ENCODE assay signal across 1 cellular context in the genomic region with DNA sequence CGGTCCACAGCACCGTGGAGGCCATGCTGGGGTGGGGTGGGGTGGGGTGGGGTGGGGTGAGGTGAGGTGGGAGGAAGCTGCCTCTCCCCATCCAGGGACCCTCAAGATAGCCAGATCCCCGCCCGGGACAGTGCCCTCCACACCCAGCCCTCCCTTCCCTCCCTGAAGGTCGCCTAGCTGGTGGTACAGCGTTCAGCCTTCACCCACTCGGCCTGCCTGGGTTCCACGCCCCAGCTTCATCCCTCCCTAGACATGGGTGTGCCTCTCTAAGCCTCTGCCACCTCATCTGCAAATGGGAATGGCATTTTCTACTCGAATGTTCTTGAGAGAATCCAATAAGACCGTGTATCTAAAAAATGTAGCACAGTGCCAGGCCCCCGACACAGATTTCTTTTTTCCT.
TF ChIP-seq lines count a peak whose summit lies in the region.

No MANE protein-coding gene starts in this region.

TF ChIP-seq in GM23338, 12 proteins besides CTCF, POLR2A, EP300 and RAD21 (continued from another document):
- TF ChIP-seq, protein P1, sequence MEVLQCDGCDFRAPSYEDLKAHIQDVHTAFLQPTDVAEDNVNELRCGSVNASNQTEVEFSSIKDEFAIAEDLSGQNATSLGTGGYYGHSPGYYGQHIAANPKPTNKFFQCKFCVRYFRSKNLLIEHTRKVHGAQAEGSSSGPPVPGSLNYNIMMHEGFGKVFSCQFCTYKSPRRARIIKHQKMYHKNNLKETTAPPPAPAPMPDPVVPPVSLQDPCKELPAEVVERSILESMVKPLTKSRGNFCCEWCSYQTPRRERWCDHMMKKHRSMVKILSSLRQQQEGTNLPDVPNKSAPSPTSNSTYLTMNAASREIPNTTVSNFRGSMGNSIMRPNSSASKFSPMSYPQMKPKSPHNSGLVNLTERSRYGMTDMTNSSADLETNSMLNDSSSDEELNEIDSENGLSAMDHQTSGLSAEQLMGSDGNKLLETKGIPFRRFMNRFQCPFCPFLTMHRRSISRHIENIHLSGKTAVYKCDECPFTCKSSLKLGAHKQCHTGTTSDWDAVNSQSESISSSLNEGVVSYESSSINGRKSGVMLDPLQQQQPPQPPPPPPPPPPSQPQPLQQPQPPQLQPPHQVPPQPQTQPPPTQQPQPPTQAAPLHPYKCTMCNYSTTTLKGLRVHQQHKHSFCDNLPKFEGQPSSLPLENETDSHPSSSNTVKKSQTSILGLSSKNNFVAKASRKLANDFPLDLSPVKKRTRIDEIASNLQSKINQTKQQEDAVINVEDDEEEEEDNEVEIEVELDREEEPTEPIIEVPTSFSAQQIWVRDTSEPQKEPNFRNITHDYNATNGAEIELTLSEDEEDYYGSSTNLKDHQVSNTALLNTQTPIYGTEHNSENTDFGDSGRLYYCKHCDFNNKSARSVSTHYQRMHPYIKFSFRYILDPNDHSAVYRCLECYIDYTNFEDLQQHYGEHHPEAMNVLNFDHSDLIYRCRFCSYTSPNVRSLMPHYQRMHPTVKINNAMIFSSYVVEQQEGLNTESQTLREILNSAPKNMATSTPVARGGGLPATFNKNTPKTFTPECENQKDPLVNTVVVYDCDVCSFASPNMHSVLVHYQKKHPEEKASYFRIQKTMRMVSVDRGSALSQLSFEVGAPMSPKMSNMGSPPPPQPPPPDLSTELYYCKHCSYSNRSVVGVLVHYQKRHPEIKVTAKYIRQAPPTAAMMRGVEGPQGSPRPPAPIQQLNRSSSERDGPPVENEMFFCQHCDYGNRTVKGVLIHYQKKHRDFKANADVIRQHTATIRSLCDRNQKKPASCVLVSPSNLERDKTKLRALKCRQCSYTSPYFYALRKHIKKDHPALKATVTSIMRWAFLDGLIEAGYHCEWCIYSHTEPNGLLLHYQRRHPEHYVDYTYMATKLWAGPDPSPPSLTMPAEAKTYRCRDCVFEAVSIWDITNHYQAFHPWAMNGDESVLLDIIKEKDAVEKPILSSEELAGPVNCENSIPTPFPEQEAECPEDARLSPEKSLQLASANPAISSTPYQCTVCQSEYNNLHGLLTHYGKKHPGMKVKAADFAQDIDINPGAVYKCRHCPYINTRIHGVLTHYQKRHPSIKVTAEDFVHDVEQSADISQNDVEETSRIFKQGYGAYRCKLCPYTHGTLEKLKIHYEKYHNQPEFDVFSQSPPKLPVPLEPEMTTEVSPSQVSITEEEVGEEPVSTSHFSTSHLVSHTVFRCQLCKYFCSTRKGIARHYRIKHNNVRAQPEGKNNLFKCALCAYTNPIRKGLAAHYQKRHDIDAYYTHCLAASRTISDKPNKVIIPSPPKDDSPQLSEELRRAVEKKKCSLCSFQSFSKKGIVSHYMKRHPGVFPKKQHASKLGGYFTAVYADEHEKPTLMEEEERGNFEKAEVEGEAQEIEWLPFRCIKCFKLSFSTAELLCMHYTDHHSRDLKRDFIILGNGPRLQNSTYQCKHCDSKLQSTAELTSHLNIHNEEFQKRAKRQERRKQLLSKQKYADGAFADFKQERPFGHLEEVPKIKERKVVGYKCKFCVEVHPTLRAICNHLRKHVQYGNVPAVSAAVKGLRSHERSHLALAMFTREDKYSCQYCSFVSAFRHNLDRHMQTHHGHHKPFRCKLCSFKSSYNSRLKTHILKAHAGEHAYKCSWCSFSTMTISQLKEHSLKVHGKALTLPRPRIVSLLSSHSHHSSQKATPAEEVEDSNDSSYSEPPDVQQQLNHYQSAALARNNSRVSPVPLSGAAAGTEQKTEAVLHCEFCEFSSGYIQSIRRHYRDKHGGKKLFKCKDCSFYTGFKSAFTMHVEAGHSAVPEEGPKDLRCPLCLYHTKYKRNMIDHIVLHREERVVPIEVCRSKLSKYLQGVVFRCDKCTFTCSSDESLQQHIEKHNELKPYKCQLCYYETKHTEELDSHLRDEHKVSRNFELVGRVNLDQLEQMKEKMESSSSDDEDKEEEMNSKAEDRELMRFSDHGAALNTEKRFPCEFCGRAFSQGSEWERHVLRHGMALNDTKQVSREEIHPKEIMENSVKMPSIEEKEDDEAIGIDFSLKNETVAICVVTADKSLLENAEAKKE (CRISPR knock-in tag; IDR thresholded peaks at IDR 0.05) = no peak
- TF ChIP-seq, protein P2, sequence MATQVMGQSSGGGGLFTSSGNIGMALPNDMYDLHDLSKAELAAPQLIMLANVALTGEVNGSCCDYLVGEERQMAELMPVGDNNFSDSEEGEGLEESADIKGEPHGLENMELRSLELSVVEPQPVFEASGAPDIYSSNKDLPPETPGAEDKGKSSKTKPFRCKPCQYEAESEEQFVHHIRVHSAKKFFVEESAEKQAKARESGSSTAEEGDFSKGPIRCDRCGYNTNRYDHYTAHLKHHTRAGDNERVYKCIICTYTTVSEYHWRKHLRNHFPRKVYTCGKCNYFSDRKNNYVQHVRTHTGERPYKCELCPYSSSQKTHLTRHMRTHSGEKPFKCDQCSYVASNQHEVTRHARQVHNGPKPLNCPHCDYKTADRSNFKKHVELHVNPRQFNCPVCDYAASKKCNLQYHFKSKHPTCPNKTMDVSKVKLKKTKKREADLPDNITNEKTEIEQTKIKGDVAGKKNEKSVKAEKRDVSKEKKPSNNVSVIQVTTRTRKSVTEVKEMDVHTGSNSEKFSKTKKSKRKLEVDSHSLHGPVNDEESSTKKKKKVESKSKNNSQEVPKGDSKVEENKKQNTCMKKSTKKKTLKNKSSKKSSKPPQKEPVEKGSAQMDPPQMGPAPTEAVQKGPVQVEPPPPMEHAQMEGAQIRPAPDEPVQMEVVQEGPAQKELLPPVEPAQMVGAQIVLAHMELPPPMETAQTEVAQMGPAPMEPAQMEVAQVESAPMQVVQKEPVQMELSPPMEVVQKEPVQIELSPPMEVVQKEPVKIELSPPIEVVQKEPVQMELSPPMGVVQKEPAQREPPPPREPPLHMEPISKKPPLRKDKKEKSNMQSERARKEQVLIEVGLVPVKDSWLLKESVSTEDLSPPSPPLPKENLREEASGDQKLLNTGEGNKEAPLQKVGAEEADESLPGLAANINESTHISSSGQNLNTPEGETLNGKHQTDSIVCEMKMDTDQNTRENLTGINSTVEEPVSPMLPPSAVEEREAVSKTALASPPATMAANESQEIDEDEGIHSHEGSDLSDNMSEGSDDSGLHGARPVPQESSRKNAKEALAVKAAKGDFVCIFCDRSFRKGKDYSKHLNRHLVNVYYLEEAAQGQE (IDR thresholded peaks at IDR 0.05; ENCODE audit: unreplicated experiment) = no peak
- TF ChIP-seq STAT1 (IDR thresholded peaks at IDR 0.05; ENCODE audit: unreplicated experiment) = no peak
- TF ChIP-seq, protein P3, sequence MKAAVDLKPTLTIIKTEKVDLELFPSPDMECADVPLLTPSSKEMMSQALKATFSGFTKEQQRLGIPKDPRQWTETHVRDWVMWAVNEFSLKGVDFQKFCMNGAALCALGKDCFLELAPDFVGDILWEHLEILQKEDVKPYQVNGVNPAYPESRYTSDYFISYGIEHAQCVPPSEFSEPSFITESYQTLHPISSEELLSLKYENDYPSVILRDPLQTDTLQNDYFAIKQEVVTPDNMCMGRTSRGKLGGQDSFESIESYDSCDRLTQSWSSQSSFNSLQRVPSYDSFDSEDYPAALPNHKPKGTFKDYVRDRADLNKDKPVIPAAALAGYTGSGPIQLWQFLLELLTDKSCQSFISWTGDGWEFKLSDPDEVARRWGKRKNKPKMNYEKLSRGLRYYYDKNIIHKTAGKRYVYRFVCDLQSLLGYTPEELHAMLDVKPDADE (IDR thresholded peaks at IDR 0.05) = no peak
- no peak for TF ChIP-seq CREB1 (CRISPR knock-in tag; IDR thresholded peaks at IDR 0.05; ENCODE audit: low read depth)
- TF ChIP-seq ZNF331 (CRISPR knock-in tag; IDR thresholded peaks at IDR 0.05; ENCODE audit: low read depth) = no peak
- TF ChIP-seq JUNB (IDR thresholded peaks at IDR 0.05; ENCODE audit: unreplicated experiment) = no peak
- TF ChIP-seq POLR2AphosphoS5 (IDR thresholded peaks at IDR 0.05; ENCODE audit: low read depth) = no peak
- no peak for TF ChIP-seq EZH2 (IDR thresholded peaks at IDR 0.05; ENCODE audit: low read depth, unreplicated experiment)
